8 cellular contexts compared by ENCODE assay signal in genomic region chr2:64858541-64859031, GRCh38.
DNase-seq lines count a peak whose midpoint lies in the region; ATAC-seq, FAIRE-seq and TF ChIP-seq lines count a peak whose summit lies in the region.

No MANE protein-coding gene starts in this region.

- peak overlapping the region; percentile 74 for H3K9ac ChIP-seq in NT2/D1 (ENCODE audit: insufficient read length, low read depth)

- H3K27ac ChIP-seq in epithelial cell of prostate: peak overlapping the region; percentile 60
- H3K27ac ChIP-seq in osteoblast (ENCODE audit: low read depth, low read length): peak overlapping the region; percentile 90

- no peak for ATAC-seq in GM21423 (IDR thresholded peaks at IDR 0.05; ENCODE audit: unreplicated experiment)

- TF ChIP-seq CTCF in osteoblast (IDR thresholded peaks at IDR 0.05; ENCODE audit: extremely low read depth, low read depth, low read length): no peak

- no peak for FAIRE-seq in urothelium cell line (lab: Jason Lieb, UNC)

- H3K4me2 ChIP-seq in osteoblast (ENCODE audit: insufficient read depth, low read length): peak overlapping the region; percentile 64

- H3K27me3 ChIP-seq in NT2/D1 (ENCODE audit: insufficient read depth, insufficient read length) (no peaks in the 10 kb centered on the region), osteoblast (ENCODE audit: insufficient read depth, low read length) (no peaks in the 10 kb centered on the region)

- H3K36me3 ChIP-seq in NT2/D1 (ENCODE audit: insufficient read depth, insufficient read length, low read length) (no peaks in the 10 kb centered on the region), osteoblast (ENCODE audit: insufficient read depth, low read length) (no peaks in the 10 kb centered on the region)

- H3K4me3 ChIP-seq in NT2/D1 (ENCODE audit: insufficient read length, low read depth) (peak overlapping the region; percentile 30), osteoblast (ENCODE audit: insufficient read depth, low read length) (no peak overlapping the region)

- H3K79me2 ChIP-seq in osteoblast (ENCODE audit: insufficient read depth, low read length): no peaks in the 10 kb centered on the region

- H3K4me1 ChIP-seq in NT2/D1 (ENCODE audit: insufficient read depth, insufficient read length) (peaks cover 14% of the 10 kb centered on the region), osteoblast (ENCODE audit: insufficient read depth, low read length) (peaks cover 43% of the 10 kb centered on the region)

- H4K20me1 ChIP-seq in osteoblast (ENCODE audit: insufficient read depth, low read length): no peaks in the 10 kb centered on the region

- H2AFZ ChIP-seq in osteoblast (ENCODE audit: low read length): peak overlapping the region; percentile 30

- H3K9me3 ChIP-seq in NT2/D1 (ENCODE audit: insufficient read depth, low read length) (peaks cover 6% of the 10 kb centered on the region; the same call in 1 of the 2 replicates), osteoblast (ENCODE audit: low read depth, low read length) (no peaks in the 10 kb centered on the region)

- DNase-seq in CD1c-positive myeloid dendritic cell (ENCODE audit: extremely low spot score) (peak; percentile 73), NT2/D1 (ENCODE audit: low read depth, low spot score) (no peak), epithelial cell of prostate (ENCODE audit: low read depth, low spot score) (no peak), osteoblast (ENCODE audit: insufficient read length, low spot score, missing footprints) (peak; percentile 10), cerebellum (ENCODE audit: low spot score) (no peak), NCI-H1930 (lab: John Stamatoyannopoulos, UW) (no peak), urothelium cell line (ENCODE audit: low spot score) (no peak)

Comparison
In these comparisons a context has a peak if more than half of its experiments do, and no peak if none do; other contexts are left out.
1. DNase-seq: peak in CD1c-positive myeloid dendritic cell (single experiment) and osteoblast (single experiment); none in NT2/D1 (single experiment), epithelial cell of prostate (single experiment), cerebellum (single experiment), NCI-H1930 (0 of 2) and urothelium cell line (single experiment).